In the genomic region with DNA sequence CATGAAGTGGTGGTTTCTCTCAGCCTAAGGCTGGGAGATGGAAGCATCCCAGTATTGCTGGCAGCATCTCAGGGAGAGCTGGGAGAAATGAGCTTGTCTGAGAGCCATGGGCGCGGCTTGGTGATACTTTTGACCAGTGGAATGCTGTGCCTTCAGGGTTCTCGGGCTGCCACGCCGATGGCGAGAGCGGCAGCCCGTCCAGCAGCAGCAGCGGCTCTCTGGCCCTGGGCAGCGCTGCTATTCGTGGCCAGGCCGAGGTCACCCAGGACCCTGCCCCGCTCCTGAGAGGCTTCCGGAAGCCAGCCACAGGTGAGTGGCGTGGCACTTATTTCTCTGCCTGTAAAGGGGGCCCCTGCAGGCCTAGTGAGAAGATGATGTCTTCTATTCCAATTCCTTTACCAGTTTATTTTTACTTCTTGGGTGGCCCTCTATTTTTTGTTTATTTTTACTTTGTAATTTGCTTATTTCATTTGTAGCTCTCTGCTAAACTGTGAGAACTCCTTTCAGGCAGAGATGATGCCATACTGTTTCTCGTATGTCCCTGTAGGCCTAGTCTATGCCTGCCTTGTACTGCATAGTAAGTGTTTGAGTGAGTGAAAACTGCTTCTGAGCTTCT, we compare ENCODE assay signal across 1 cellular context.
TF ChIP-seq lines count a peak whose summit lies in the region.

No MANE protein-coding gene starts in this region.

TF ChIP-seq in HepG2, 621 proteins besides CTCF, POLR2A, EP300 and RAD21:
- TF ChIP-seq, protein P1, sequence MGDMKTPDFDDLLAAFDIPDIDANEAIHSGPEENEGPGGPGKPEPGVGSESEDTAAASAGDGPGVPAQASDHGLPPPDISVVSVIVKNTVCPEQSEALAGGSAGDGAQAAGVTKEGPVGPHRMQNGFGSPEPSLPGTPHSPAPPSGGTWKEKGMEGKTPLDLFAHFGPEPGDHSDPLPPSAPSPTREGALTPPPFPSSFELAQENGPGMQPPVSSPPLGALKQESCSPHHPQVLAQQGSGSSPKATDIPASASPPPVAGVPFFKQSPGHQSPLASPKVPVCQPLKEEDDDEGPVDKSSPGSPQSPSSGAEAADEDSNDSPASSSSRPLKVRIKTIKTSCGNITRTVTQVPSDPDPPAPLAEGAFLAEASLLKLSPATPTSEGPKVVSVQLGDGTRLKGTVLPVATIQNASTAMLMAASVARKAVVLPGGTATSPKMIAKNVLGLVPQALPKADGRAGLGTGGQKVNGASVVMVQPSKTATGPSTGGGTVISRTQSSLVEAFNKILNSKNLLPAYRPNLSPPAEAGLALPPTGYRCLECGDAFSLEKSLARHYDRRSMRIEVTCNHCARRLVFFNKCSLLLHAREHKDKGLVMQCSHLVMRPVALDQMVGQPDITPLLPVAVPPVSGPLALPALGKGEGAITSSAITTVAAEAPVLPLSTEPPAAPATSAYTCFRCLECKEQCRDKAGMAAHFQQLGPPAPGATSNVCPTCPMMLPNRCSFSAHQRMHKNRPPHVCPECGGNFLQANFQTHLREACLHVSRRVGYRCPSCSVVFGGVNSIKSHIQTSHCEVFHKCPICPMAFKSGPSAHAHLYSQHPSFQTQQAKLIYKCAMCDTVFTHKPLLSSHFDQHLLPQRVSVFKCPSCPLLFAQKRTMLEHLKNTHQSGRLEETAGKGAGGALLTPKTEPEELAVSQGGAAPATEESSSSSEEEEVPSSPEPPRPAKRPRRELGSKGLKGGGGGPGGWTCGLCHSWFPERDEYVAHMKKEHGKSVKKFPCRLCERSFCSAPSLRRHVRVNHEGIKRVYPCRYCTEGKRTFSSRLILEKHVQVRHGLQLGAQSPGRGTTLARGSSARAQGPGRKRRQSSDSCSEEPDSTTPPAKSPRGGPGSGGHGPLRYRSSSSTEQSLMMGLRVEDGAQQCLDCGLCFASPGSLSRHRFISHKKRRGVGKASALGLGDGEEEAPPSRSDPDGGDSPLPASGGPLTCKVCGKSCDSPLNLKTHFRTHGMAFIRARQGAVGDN (CRISPR knock-in tag; IDR thresholded peaks at IDR 0.05): peak; percentile 14; the same call in 1 of the 2 replicates
- TF ChIP-seq RBFOX2 (IDR thresholded peaks at IDR 0.05; ENCODE audit: low read depth, low read length) (no peak), NCOA2 (CRISPR knock-in tag; IDR thresholded peaks at IDR 0.05) (no peak), RAD51 (IDR thresholded peaks at IDR 0.05; ENCODE audit: borderline replicate concordance) (no peak), RBM22 (optimal IDR thresholded peaks at IDR 0.05; ENCODE audit: low read length) (peak; percentile 6), MAF1 (CRISPR knock-in tag; IDR thresholded peaks at IDR 0.05; ENCODE audit: borderline replicate concordance) (no peak), SCMH1 (CRISPR knock-in tag; IDR thresholded peaks at IDR 0.05; ENCODE audit: borderline replicate concordance) (no peak), ZNF44 (CRISPR knock-in tag; IDR thresholded peaks at IDR 0.05) (no peak), AGO2 (optimal IDR thresholded peaks at IDR 0.05; ENCODE audit: low read depth, low read length) (peak; percentile 83), ZNF33A (CRISPR knock-in tag; IDR thresholded peaks at IDR 0.05; ENCODE audit: borderline replicate concordance) (no peak), ZNF780A (CRISPR knock-in tag; IDR thresholded peaks at IDR 0.05) (no peak), ZNF17 (CRISPR knock-in tag; IDR thresholded peaks at IDR 0.05) (no peak), SSRP1 (CRISPR knock-in tag; IDR thresholded peaks at IDR 0.05) (no peak), KLF9 (CRISPR knock-in tag; IDR thresholded peaks at IDR 0.05; ENCODE audit: low read depth) (no peak), CENPT (CRISPR knock-in tag; IDR thresholded peaks at IDR 0.05; ENCODE audit: low read depth) (no peak), MED1 (CRISPR knock-in tag; IDR thresholded peaks at IDR 0.05) (no peak), SRF (IDR thresholded peaks at IDR 0.05; ENCODE audit: low read depth, low read length) (no peak), ZBTB7A (CRISPR knock-in tag; IDR thresholded peaks at IDR 0.05) (no peak), FIP1L1 (IDR thresholded peaks at IDR 0.05; ENCODE audit: borderline replicate concordance, insufficient read depth, low read depth, low read length) (no peak), ZFP82 (CRISPR knock-in tag; IDR thresholded peaks at IDR 0.05; ENCODE audit: borderline replicate concordance) (no peak)
- TF ChIP-seq, protein P2, sequence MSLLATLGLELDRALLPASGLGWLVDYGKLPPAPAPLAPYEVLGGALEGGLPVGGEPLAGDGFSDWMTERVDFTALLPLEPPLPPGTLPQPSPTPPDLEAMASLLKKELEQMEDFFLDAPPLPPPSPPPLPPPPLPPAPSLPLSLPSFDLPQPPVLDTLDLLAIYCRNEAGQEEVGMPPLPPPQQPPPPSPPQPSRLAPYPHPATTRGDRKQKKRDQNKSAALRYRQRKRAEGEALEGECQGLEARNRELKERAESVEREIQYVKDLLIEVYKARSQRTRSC (CRISPR knock-in tag; IDR thresholded peaks at IDR 0.05; ENCODE audit: low read depth): no peak
- TF ChIP-seq, protein P3, sequence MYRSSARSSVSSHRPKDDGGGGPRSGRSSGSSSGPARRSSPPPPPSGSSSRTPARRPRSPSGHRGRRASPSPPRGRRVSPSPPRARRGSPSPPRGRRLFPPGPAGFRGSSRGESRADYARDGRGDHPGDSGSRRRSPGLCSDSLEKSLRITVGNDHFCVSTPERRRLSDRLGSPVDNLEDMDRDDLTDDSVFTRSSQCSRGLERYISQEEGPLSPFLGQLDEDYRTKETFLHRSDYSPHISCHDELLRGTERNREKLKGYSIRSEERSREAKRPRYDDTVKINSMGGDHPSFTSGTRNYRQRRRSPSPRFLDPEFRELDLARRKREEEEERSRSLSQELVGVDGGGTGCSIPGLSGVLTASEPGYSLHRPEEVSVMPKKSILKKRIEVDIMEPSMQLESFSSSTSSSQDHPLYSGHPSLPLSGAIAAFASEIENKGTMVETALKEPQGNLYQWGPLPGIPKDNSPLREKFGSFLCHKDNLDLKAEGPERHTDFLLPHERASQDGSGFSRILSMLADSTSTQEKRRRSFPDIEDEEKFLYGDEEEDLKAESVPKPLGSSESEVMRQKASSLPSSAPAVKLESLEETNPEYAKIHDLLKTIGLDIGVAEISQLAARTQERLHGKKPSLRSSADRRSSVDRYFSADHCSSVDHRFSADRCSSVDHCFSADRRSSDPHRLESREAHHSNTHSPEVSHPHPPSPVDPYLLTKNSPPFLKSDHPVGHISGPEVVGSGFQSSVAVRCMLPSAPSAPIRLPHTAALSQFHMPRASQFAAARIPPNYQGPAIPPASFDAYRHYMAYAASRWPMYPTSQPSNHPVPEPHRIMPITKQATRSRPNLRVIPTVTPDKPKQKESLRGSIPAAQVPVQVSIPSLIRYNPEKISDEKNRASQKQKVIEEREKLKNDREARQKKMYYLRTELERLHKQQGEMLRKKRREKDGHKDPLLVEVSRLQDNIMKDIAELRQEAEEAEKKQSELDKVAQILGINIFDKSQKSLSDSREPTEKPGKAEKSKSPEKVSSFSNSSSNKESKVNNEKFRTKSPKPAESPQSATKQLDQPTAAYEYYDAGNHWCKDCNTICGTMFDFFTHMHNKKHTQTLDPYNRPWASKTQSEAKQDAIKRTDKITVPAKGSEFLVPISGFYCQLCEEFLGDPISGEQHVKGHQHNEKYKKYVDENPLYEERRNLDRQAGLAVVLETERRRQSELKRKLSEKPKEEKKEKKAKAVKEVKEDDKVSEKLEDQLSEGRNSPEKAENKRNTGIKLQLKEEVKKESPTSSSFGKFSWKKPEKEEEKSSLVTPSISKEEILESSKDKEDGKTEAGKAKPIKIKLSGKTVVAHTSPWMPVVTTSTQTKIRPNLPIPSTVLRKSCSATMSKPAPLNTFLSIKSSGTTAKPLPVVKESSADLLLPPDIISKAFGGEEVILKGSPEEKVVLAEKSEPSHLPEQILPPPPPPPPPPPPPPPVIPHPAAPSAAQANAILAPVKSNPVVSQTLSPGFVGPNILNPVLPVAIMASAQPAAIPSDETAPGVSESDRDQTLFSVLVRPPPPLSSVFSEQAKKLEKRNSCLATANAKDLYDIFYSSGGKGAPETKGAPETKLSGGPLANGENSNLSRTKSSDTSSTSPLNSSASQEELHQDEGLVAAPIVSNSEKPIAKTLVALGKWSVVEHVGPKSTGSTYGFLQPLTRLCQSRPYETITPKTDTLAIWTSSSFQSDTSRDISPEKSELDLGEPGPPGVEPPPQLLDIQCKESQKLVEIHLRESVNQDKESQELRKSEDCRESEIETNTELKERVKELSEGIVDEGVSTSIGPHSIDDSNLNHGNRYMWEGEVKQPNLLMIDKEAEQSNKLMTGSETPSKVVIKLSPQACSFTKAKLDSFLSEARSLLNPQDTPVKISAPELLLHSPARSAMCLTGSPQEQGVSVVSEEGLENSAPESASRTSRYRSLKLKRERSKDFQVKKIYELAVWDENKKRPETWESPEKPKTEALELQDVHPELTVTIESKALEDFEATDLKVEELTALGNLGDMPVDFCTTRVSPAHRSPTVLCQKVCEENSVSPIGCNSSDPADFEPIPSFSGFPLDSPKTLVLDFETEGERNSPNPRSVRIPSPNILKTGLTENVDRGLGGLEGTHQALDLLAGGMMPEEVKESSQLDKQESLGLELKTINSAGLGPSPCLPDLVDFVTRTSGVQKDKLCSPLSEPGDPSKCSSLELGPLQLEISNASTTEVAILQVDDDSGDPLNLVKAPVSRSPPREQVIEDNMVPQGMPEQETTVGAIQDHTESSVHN (CRISPR knock-in tag; IDR thresholded peaks at IDR 0.05): 0 out of 2 replicates have a peak, but pooled peaks have one; percentile 44
- TF ChIP-seq, protein P4, sequence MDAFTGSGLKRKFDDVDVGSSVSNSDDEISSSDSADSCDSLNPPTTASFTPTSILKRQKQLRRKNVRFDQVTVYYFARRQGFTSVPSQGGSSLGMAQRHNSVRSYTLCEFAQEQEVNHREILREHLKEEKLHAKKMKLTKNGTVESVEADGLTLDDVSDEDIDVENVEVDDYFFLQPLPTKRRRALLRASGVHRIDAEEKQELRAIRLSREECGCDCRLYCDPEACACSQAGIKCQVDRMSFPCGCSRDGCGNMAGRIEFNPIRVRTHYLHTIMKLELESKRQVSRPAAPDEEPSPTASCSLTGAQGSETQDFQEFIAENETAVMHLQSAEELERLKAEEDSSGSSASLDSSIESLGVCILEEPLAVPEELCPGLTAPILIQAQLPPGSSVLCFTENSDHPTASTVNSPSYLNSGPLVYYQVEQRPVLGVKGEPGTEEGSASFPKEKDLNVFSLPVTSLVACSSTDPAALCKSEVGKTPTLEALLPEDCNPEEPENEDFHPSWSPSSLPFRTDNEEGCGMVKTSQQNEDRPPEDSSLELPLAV (CRISPR knock-in tag; conservative IDR thresholded peaks at IDR 0.05; ENCODE audit: low read depth): no peak
- TF ChIP-seq, protein P5, sequence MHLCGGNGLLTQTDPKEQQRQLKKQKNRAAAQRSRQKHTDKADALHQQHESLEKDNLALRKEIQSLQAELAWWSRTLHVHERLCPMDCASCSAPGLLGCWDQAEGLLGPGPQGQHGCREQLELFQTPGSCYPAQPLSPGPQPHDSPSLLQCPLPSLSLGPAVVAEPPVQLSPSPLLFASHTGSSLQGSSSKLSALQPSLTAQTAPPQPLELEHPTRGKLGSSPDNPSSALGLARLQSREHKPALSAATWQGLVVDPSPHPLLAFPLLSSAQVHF (CRISPR knock-in tag; IDR thresholded peaks at IDR 0.05): no peak
- TF ChIP-seq, protein P6, sequence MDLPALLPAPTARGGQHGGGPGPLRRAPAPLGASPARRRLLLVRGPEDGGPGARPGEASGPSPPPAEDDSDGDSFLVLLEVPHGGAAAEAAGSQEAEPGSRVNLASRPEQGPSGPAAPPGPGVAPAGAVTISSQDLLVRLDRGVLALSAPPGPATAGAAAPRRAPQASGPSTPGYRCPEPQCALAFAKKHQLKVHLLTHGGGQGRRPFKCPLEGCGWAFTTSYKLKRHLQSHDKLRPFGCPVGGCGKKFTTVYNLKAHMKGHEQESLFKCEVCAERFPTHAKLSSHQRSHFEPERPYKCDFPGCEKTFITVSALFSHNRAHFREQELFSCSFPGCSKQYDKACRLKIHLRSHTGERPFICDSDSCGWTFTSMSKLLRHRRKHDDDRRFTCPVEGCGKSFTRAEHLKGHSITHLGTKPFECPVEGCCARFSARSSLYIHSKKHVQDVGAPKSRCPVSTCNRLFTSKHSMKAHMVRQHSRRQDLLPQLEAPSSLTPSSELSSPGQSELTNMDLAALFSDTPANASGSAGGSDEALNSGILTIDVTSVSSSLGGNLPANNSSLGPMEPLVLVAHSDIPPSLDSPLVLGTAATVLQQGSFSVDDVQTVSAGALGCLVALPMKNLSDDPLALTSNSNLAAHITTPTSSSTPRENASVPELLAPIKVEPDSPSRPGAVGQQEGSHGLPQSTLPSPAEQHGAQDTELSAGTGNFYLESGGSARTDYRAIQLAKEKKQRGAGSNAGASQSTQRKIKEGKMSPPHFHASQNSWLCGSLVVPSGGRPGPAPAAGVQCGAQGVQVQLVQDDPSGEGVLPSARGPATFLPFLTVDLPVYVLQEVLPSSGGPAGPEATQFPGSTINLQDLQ (CRISPR knock-in tag; IDR thresholded peaks at IDR 0.05): no peak
TF ChIP-seq in HepG2: peak in this region for 4.
